ENCODE assay signal across 32 cellular contexts in the genomic region with DNA sequence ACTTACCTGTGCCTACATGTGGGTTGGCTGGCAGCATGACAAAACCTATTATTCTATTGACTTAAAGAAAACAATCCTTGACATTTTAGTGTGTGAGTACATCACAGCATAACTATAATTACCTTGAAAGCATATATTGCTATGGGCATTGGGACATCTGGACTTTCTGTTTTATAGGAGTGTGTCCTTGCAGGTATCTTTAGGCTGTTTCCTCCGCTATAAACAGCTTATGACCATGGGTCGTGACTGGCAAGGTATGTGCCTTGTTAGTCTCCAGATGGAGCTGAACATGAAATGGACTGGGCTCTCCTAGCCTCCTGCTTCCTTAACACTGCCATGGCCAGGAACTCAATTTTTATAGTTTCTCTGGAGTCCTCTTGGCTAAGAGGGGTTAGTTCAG.
"Had no signal": no experiment of that assay in that cellular context is flagged by ENCODE, and none has a peak within 500 bp of the region (broad histone marks: within the 10 kb centered on the region; RNA-seq: fewer than 3 reads in every experiment).

No MANE protein-coding gene starts in this region.

- H3K27ac ChIP-seq: brain microvascular endothelial cell, cardiac muscle cell, SJSA1 had no signal

- H3K36me3 ChIP-seq: brain microvascular endothelial cell, cardiac muscle cell, MG63, SJSA1 had no signal

- H3K9me3 ChIP-seq: MG63, SK-N-SH had no signal

- H3K27me3 ChIP-seq: brain microvascular endothelial cell, cardiac muscle cell, MG63, SJSA1 had no signal

- DNase-seq: activated CD4-positive, alpha-beta memory T cell treated with anti-CD3 and anti-CD28 coated beads for 36 hours; activated CD4-positive, alpha-beta T cell treated with anti-CD3 and anti-CD28 coated beads for 4 hours; activated CD4-positive, alpha-beta T cell treated with anti-CD3 and anti-CD28 coated beads, Interleukin-2, amount 50 U/mL, for 1 hour; activated CD8-positive, alpha-beta memory T cell treated with anti-CD3 and anti-CD28 coated beads, Interleukin-2, amount 50 U/mL, for 4 hours; activated gamma-delta T cell treated with Interleukin-2 at 50 U/mL for 16 hours; activated naive CD4-positive, alpha-beta T cell treated with anti-CD3 and anti-CD28 coated beads for 36 hours; activated naive CD8-positive, alpha-beta T cell treated with anti-CD3 and anti-CD28 coated beads, Interleukin-2, amount 50 U/mL, for 24 hours; activated T-cell treated with anti-CD3 and anti-CD28 coated beads for 4 hours; activated T-cell treated with anti-CD3 and anti-CD28 coated beads, Interleukin-2, amount 50 U/mL, for 4 hours; anterior cingulate cortex; brain microvascular endothelial cell; Karpas-422; KBM-7; MG63; NCI-H1048; NCI-H1105 treated with DMSO at 0.1 percent for 48 hours; NCI-H1436; NCI-H1694; NCI-H1930; NCI-H2081 treated with DMSO at 0.1 percent for 48 hours; NCI-H226; NCI-H446 treated with DMSO at 0.1 percent for 48 hours; NCI-H524; NCI-H774; SHP77; SK-N-SH had no signal

- H3K4me1 ChIP-seq: SJSA1 had no signal

- H3K4me3 ChIP-seq: cardiac muscle cell, MG63, SJSA1 had no signal

- ATAC-seq: activated CD4-positive, CD25-positive, alpha-beta regulatory T cell treated with anti-CD3 and anti-CD28 coated beads, Interleukin-2, amount 50 U/mL, for 24 hours; activated naive CD4-positive, alpha-beta T cell treated with anti-CD3 and anti-CD28 coated beads, Interleukin-2, amount 50 U/mL, for 72 hours; activated naive CD8-positive, alpha-beta T cell treated with anti-CD3 and anti-CD28 coated beads, Interleukin-2, amount 50 U/mL, for 24 hours; activated T-cell treated with anti-CD3 and anti-CD28 coated beads, Interleukin-2, amount 50 U/mL, for 4 hours; Panc1; WTC11 had no signal
